In genomic region chr1:147579532-147580199, GRCh38 we compare ENCODE assay signal across 11 cellular contexts. TPM values are rescaled to one million over a fixed set of nuclear protein-coding genes. Genes with fewer than 3 reads are reported as not detected.
DNase-seq lines count a peak whose midpoint lies in the region; ATAC-seq and TF ChIP-seq lines count a peak whose summit lies in the region.
"Had no signal": no experiment of that assay in that cellular context is flagged by ENCODE, and none has a peak within 500 bp of the region (broad histone marks: within the 10 kb centered on the region; RNA-seq: fewer than 3 reads in every experiment).

No MANE protein-coding gene starts in this region.

- H3K36me3 ChIP-seq in stomach, result no peaks in the 10 kb centered on the region
- H3K36me3 ChIP-seq: BE2C had no signal

- peak overlapping the region in 1 of 2 donors; percentile 27 for H3K4me3 ChIP-seq in foreskin fibroblast (ENCODE audit: low read depth in 1 of 2, low read length in 2 of 2)
- no peak overlapping the region for H3K4me3 ChIP-seq in stomach

- intact Hi-C loops in stomach (cut with DNase I; ENCODE audit: low total_unique reads), result no loop called here

- WGBS in stomach, 5 donors, result 13 to 33% (median 26%) methylated on average over 6 of the region's 6 CpGs

- peak overlapping the region; percentile 50 for H3K4me3 Mint-ChIP-seq in activated T-cell treated with anti-CD3 and anti-CD28 coated beads, Interleukin-2, amount 50 U/mL, for 24 hours
- H3K4me3 Mint-ChIP-seq in T-helper 17 cell, result peak overlapping the region; percentile 85
- H3K4me3 Mint-ChIP-seq in HFFc6, result no peak overlapping the region
- H3K4me3 Mint-ChIP-seq: natural killer cell treated with Interleukin-12 subunit alpha and Interleukin-12 subunit beta and Interleukin-15 and Interleukin-18, amount 100 ng/mL, for 72 hours had no signal

- no peak for TF ChIP-seq CTCF in foreskin fibroblast (IDR thresholded peaks at IDR 0.05; ENCODE audit: low read depth, low read length)
- no peak for TF ChIP-seq CTCF in stomach (IDR thresholded peaks at IDR 0.05)
- no peak for TF ChIP-seq CTCF in HFFc6 (IDR thresholded peaks at IDR 0.05)

- no peaks in the 10 kb centered on the region for H3K9me3 ChIP-seq in T-helper 17 cell (ENCODE audit: control insufficient read depth, low read length, poor library complexity, severe bottlenecking)
- H3K9me3 ChIP-seq in stomach, result no peaks in the 10 kb centered on the region
- H3K9me3 ChIP-seq: BE2C had no signal

- no peak for TF ChIP-seq EP300 in stomach (IDR thresholded peaks at IDR 0.05)

- ATAC-seq in T-helper 17 cell, result no peak

- TF ChIP-seq POLR2A in stomach (IDR thresholded peaks at IDR 0.05), result no peak

- peaks cover 0 to 22% (median 9%) of the 10 kb centered on the region in 4 donors for H3K4me1 ChIP-seq in stomach
- H3K4me1 ChIP-seq: BE2C had no signal

- no peaks in the 10 kb centered on the region for H3K27me3 ChIP-seq in stomach
- H3K27me3 ChIP-seq: BE2C had no signal

- H3K27me3 Mint-ChIP-seq in activated T-cell treated with anti-CD3 and anti-CD28 coated beads, Interleukin-2, amount 50 U/mL, for 24 hours, result peaks cover 29% of the 10 kb centered on the region
- H3K27me3 Mint-ChIP-seq in T-helper 17 cell (peaks cover 40% of the 10 kb centered on the region), HFFc6 (ENCODE audit: insufficient read depth) (peaks cover 19% of the 10 kb centered on the region)

- DNase-seq in activated T-cell treated with anti-CD3 and anti-CD28 coated beads, Interleukin-2, amount 50 U/mL, for 24 hours, result no peak
- no peak for DNase-seq in activated T-cell treated with anti-CD3 and anti-CD28 coated beads for 4 hours
- no peak for DNase-seq in T-helper 17 cell
- peak; percentile 33 to 74 for DNase-seq in foreskin fibroblast
- DNase-seq in stomach, result peak; percentile 29
- DNase-seq in NCI-H2029 (lab: John Stamatoyannopoulos, UW), result no peak
- no peak for DNase-seq in HFFc6
- no peak for DNase-seq in HCEC 1CT
- DNase-seq: BE2C, MM.1S had no signal

- no peak overlapping the region for H3K27ac ChIP-seq in stomach

- peaks cover 60% of the 10 kb centered on the region for H3K4me1 Mint-ChIP-seq in activated T-cell treated with anti-CD3 and anti-CD28 coated beads, Interleukin-2, amount 50 U/mL, for 24 hours (ENCODE audit: low read depth)
- peaks cover 19% of the 10 kb centered on the region for H3K4me1 Mint-ChIP-seq in T-helper 17 cell
- peaks cover 9% of the 10 kb centered on the region; the same call in 1 of the 2 replicates for H3K4me1 Mint-ChIP-seq in HFFc6 (ENCODE audit: low read depth)

- H3K36me3 Mint-ChIP-seq in activated T-cell treated with anti-CD3 and anti-CD28 coated beads, Interleukin-2, amount 50 U/mL, for 24 hours (ENCODE audit: low read depth), result no peaks in the 10 kb centered on the region
- peaks cover 5% of the 10 kb centered on the region for H3K36me3 Mint-ChIP-seq in T-helper 17 cell (ENCODE audit: low read depth)
- H3K36me3 Mint-ChIP-seq in HFFc6 (ENCODE audit: low read depth), result no peaks in the 10 kb centered on the region

- H3K27ac Mint-ChIP-seq in activated T-cell treated with anti-CD3 and anti-CD28 coated beads, Interleukin-2, amount 50 U/mL, for 24 hours, result peak overlapping the region; percentile 61
- peak overlapping the region; percentile 47 for H3K27ac Mint-ChIP-seq in T-helper 17 cell
- no peak overlapping the region for H3K27ac Mint-ChIP-seq in HFFc6
- H3K27ac Mint-ChIP-seq: natural killer cell treated with Interleukin-12 subunit alpha and Interleukin-12 subunit beta and Interleukin-15 and Interleukin-18, amount 100 ng/mL, for 72 hours had no signal

- no peaks in the 10 kb centered on the region for H3K9me3 Mint-ChIP-seq in activated T-cell treated with anti-CD3 and anti-CD28 coated beads, Interleukin-2, amount 50 U/mL, for 24 hours
- H3K9me3 Mint-ChIP-seq in HFFc6, result no peaks in the 10 kb centered on the region
- H3K9me3 Mint-ChIP-seq: natural killer cell treated with Interleukin-12 subunit alpha and Interleukin-12 subunit beta and Interleukin-15 and Interleukin-18, amount 100 ng/mL, for 72 hours had no signal

RNA-seq across cellular contexts. Expression of gene BCL9, which starts 38.4 kb away (rescaled TPM):
- total RNA-seq in T-helper 17 cell, result 10 to 100 TPM; 12.6 to 14.6 TPM
- total RNA-seq in stomach, result 10 to 100 TPM in 1 of 5 donors, 1 to 10 TPM in 4; 1.4 to 47.5 (median 5.5) TPM
- 1 to 10 TPM; 3.3 to 6.9 (median 4.4) TPM for polyA plus RNA-seq in stomach
- 10 to 100 TPM in 5 of 6 experiments, 1 to 10 TPM in 1; 9.6 to 13.5 (median 11.5) TPM for total RNA-seq in HFFc6 (2021; fragmentation: NEBNext Ultra II Directional; extraction: Animal tissue kit (Norgen Biotek cat#: 25700))

Comparison
In these comparisons a context has a peak if more than half of its experiments do, and no peak if none do; other contexts are left out.
1. DNase-seq: peak in foreskin fibroblast (2 of 2) and stomach (single experiment); none in activated T-cell treated with anti-CD3 and anti-CD28 coated beads, Interleukin-2, amount 50 U/mL, for 24 hours (single experiment), activated T-cell treated with anti-CD3 and anti-CD28 coated beads for 4 hours (single experiment), T-helper 17 cell (0 of 3), NCI-H2029 (single experiment), HFFc6 (single experiment) and HCEC 1CT (single experiment).